ENCODE assay signal across 8 cellular contexts in genomic region chr15:65184944-65185717, GRCh38. TPM values are rescaled to one million over a fixed set of nuclear protein-coding genes. Genes with fewer than 3 reads are reported as not detected.
A peak's percentile ranks its signal among the peaks of the same experiment; 100 is the strongest.
DNase-seq lines count a peak whose midpoint lies in the region; ATAC-seq and TF ChIP-seq lines count a peak whose summit lies in the region.

TSS of gene CLPX (minus strand) at chr15:65185342. CDS start at chr15:65185153, 189 bp downstream.

- peak within 1 kb of the TSS; percentile 90 for H3K4me3 ChIP-seq in Jurkat, Clone E6-1 (ENCODE audit: low read length)
- H3K4me3 ChIP-seq in PC-3 (ENCODE audit: low read length) (peak within 1 kb of the TSS; percentile 85), epithelial cell of proximal tubule (ENCODE audit: low read depth, low read length) (peak within 1 kb of the TSS; percentile 83), mucosa of descending colon (peak within 1 kb of the TSS; percentile 57)

- peak within 1 kb of the TSS; percentile 98 for H2AFZ ChIP-seq in PC-3 (ENCODE audit: low read length)

- DNase-seq in DMS153 (lab: John Stamatoyannopoulos, UW) (peak; percentile 78), PC-3 (peak; percentile 80), activated T-cell treated with anti-CD3 and anti-CD28 coated beads for 48 hours (ENCODE audit: low read depth) (peak; percentile 84), epithelial cell of proximal tubule (ENCODE audit: low read depth) (peak; percentile 59), mucosa of descending colon (peak; percentile 92 to 97 (median 94))
- peak; percentile 98 for DNase-seq in Jurkat, Clone E6-1 (ENCODE audit: low read depth, low spot score)
- peak; percentile 64 to 82 for DNase-seq in stimulated activated CD8-positive, alpha-beta memory T cell treated with anti-CD3 and anti-CD28 coated beads, Interleukin-4, amount 100 ng/mL, for 1 hour (ENCODE audit: low read depth in 2 of 2, low spot score in 1 of 2)

- POLR2A ChIA-PET in PC-3 (lab: Charles Lee; ENCODE audit: unreplicated experiment): interaction anchor here (0.6 to 1.0 kb wide), 5 partner anchors 8 to 197 kb away, joined by 4 to 17 read pairs (median 9); partner anchors contain the start of genes PARP16 and RNU5B-1

- H3F3A ChIP-seq in PC-3 (ENCODE audit: low read length, unreplicated experiment): no peaks in the 10 kb centered on the region

- no peaks in the 10 kb centered on the region for H3K9me2 ChIP-seq in PC-3 (replicated peaks; ENCODE audit: low read length)

- H4K20me1 ChIP-seq in PC-3 (ENCODE audit: low read length): no peaks in the 10 kb centered on the region

- ATAC-seq in GM21619 (IDR thresholded peaks at IDR 0.05; ENCODE audit: unreplicated experiment): peak; percentile 67
- peak; percentile 79 for ATAC-seq in PC-3
- peak; percentile 97 for ATAC-seq in mucosa of descending colon

- peak within 1 kb of the TSS; percentile 87 for H3K4me2 ChIP-seq in PC-3 (ENCODE audit: low read length)

- peaks cover 49% of the 10 kb centered on the region for H3K79me2 ChIP-seq in PC-3 (ENCODE audit: low read length)

- intact Hi-C loops in PC-3 (cut with micrococcal nuclease) (loop anchor here (1.0 to 2.0 kb wide), 2 partner anchors 111 to 120 kb away; partner anchors contain the start of genes RNU5A-1 and RNU5B-1), mucosa of descending colon (cut with DNase I, micrococcal nuclease) (loop anchor here (5.0 kb wide), 2 partner anchors 87 to 112 kb away; partner anchors contain the start of gene RNU5A-1 (in 1 of the 2))

- CTCF ChIA-PET in PC-3 (lab: Charles Lee): interaction anchor here (0.5 to 0.9 kb wide), 4 partner anchors 67 to 150 kb away, joined by 3 to 7 read pairs (median 6); no protein-coding TSS in a partner anchor

- H3K9ac ChIP-seq in PC-3 (ENCODE audit: low read length): peak within 1 kb of the TSS; percentile 88

- no peaks in the 10 kb centered on the region for H3K36me3 ChIP-seq in PC-3 (ENCODE audit: low read depth, low read length)
- H3K36me3 ChIP-seq in mucosa of descending colon (ENCODE audit: low read depth): no peaks in the 10 kb centered on the region

- no peaks in the 10 kb centered on the region for H3K9me3 ChIP-seq in PC-3 (ENCODE audit: low read length)
- no peaks in the 10 kb centered on the region for H3K9me3 ChIP-seq in mucosa of descending colon

- peaks cover 10% of the 10 kb centered on the region for H3K4me1 ChIP-seq in PC-3 (ENCODE audit: insufficient read depth, low read length)
- H3K4me1 ChIP-seq in mucosa of descending colon (ENCODE audit: low read depth): peaks cover 17% of the 10 kb centered on the region

- H3K27me3 ChIP-seq in PC-3 (ENCODE audit: low read length): no peaks in the 10 kb centered on the region

- TF ChIP-seq CTCF in PC-3 (conservative IDR thresholded peaks at IDR 0.05; ENCODE audit: low read depth, low read length): no peak
- TF ChIP-seq CTCF in epithelial cell of proximal tubule (conservative IDR thresholded peaks at IDR 0.05; ENCODE audit: low read depth, low read length): no peak
- no peak for TF ChIP-seq CTCF in mucosa of descending colon (IDR thresholded peaks at IDR 0.05)

- no TSS peak for BruUV-seq in PC-3 (replicated peaks; lab: Mats Ljungman, UMichigan)

- H3K27ac ChIP-seq in PC-3 (ENCODE audit: low read length): peak within 1 kb of the TSS; percentile 41

RNA-seq across cellular contexts. Expression of gene CLPX, which starts in this region (rescaled TPM):
- polyA plus RNA-seq in Jurkat, Clone E6-1 (2012; ENCODE audit: insufficient read depth, insufficient read length): 33.9 TPM
- total RNA-seq in PC-3 (2014; rRNA removed) (19.3 and 22.5 TPM in 2 replicates), epithelial cell of proximal tubule (20.0 and 24.3 TPM in 2 replicates), mucosa of descending colon (10 to 100 TPM; 39.4 to 51.5 (median 50.8) TPM)

Comparison
In these comparisons a context has a peak if more than half of its experiments do, and no peak if none do; other contexts are left out.
1. Peak in every context shown above with its lines: DNase-seq, ATAC-seq, H3K4me3 ChIP-seq and H3K27ac ChIP-seq.